15 cellular contexts compared by ENCODE assay signal in the genomic region with DNA sequence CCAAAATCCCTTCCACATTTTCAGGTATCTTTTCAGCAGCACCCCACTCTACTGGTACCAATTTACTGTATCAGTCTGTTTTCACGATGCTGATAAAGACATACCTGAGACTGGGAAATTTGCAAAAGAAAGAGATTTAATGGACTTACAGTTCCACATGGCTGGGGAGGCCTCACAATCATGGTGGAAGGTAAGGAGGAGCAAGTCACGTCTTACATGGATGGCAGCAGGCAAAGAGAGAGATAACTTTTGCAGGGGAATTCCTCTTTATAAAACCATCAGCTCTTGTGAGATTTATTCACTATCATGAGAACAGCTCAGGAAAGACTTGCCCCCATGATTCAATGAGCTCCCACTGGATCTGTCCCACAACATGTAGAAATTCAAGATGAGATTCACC. TPM values are rescaled to one million over a fixed set of nuclear protein-coding genes. Genes with fewer than 3 reads are reported as not detected.
"Had no signal": no experiment of that assay in that cellular context is flagged by ENCODE, and none has a peak within 500 bp of the region (broad histone marks: within the 10 kb centered on the region; RNA-seq: fewer than 3 reads in every experiment).

No MANE protein-coding gene starts in this region.

RNA-seq across cellular contexts. Expression of a gene that starts 18.7 kb away (rescaled TPM):
- total RNA-seq: activated CD4-positive, alpha-beta memory T cell treated with anti-CD3 and anti-CD28 coated beads, Interleukin-2, amount 10 ng/mL, durations not matched to agents 7 days and 5 days; activated CD4-positive, alpha-beta T cell treated with anti-CD3 and anti-CD28 coated beads for 36 hours; activated CD4-positive, alpha-beta T cell treated with anti-CD3 and anti-CD28 coated beads, Interleukin-2, amount 10 ng/mL, durations not matched to agents 7 days and 5 days; activated CD8-positive, alpha-beta memory T cell treated with anti-CD3 and anti-CD28 coated beads for 36 hours; activated naive CD8-positive, alpha-beta T cell treated with anti-CD3 and anti-CD28 coated beads for 36 hours; activated T-cell treated with anti-CD3 and anti-CD28 coated beads, Interleukin-2, amount 50 U/mL, for 4 hours; activated T-helper 2 cell treated with anti-CD3 and anti-CD28 coated beads, Interferon-gamma antibody, Interleukin-2, Interleukin-4, amounts not matched to agents 10 μg/mL and 5 μg/mL and 100 μg/mL, durations not matched to agents 14 hours and 24 hours and 36 hours; aorta; body of pancreas; breast epithelium; cardiac septum; chondrocyte; T-cell; T-helper 17 cell; T-helper 2 cell treated with Interferon-gamma antibody and Interleukin-4, amounts not matched to agents 100 ng/mL and 5 ng/mL, for 36 hours had no signal
- polyA plus RNA-seq: aorta had no signal
